In the genomic region with DNA sequence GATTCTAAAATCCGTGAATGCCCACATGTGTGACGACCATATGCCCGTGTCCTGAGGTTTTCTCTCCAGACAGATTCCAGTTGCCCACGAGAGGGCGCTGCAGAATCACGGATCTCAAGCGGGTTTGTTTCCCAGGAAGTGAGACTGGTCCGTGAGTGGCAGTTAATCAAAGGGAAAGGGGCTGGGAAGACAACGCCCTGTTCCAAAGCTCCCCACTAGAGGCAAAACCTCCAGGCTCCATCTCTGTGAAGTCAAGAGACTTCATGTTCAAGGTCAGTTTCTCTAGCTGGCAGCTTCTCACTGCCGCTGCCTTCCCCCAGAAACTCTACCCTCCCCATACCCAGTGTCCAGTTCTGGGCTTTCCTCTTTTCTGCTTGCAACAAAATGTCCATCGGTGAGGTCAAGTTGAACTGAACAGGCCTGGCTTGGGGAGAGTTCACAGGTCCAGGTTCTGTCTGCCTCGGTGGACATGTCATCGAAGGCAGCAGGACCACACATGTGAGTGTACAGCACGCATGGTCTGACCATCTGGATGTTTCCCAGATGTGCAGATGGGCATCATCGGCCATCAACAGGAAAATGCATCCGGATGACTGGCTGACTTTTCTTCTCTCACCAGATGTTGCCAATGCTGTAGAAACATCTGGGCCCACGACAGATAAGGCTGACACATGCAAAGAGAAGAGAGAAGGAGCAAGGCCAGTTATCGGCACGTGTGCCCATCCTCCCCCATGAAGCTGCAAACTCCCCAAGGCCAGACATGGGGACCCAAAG, we compare ENCODE assay signal across 8 cellular contexts. TPM values are rescaled to one million over a fixed set of nuclear protein-coding genes. Genes with fewer than 3 reads are reported as not detected.
DNase-seq lines count a peak whose midpoint lies in the region; ATAC-seq and TF ChIP-seq lines count a peak whose summit lies in the region.

No MANE protein-coding gene starts in this region.

- H3K4me1 ChIP-seq in adrenal gland (replicated peaks in 1 of 2) (peaks cover 0 to 8% of the 10 kb centered on the region in 2 donors), sigmoid colon (peaks cover 0 to 8% (median 2%) of the 10 kb centered on the region in 4 donors)

- peaks cover 4% of the 10 kb centered on the region for H3K36me3 Mint-ChIP-seq in T-helper 17 cell (ENCODE audit: low read depth)

- TF ChIP-seq EP300 in sigmoid colon (IDR thresholded peaks at IDR 0.05) = no peak

- ATAC-seq in T-helper 17 cell (peak; percentile 60), left ventricle myocardium superior (peak; percentile 86), HG02852 (IDR thresholded peaks at IDR 0.05; ENCODE audit: unreplicated experiment) (no peak), HG02642 (IDR thresholded peaks at IDR 0.05; ENCODE audit: poor library complexity, unreplicated experiment) (no peak)

- H3K36me3 ChIP-seq in adrenal gland (replicated peaks in 1 of 2) = no peaks in the 10 kb centered on the region
- no peaks in the 10 kb centered on the region for H3K36me3 ChIP-seq in sigmoid colon

- H3K27ac ChIP-seq in adrenal gland = no peak overlapping the region
- no peak overlapping the region for H3K27ac ChIP-seq in sigmoid colon

- WGBS in adrenal gland, 4 donors = 43 to 74% (median 44%) methylated on average over 8 to 19 of the region's 19 CpGs
- 46% methylated on average over 19 of the region's 19 CpGs for WGBS in sigmoid colon, 2 donors

- no peak overlapping the region for H3K4me3 Mint-ChIP-seq in T-helper 17 cell

- intact Hi-C loops in adrenal gland (cut with DNase I) (loop anchor here (5.0 to 10.0 kb wide), 3 partner anchors 205 to 408 kb away; no protein-coding TSS in a partner anchor), left ventricle myocardium superior (cut with micrococcal nuclease) (loop anchor here (5.0 kb wide), 1 partner anchor 208 kb away; no protein-coding TSS in a partner anchor), sigmoid colon (cut with DNase I) (loop anchor here (1.0 to 2.0 kb wide), 3 partner anchors 166 to 335 kb away; no protein-coding TSS in a partner anchor)

- DNase-seq in GM12864 (ENCODE audit: low read depth) (peak; percentile 27), NCI-H1694 (lab: John Stamatoyannopoulos, UW) (peak; percentile 96), T-helper 17 cell (peak; percentile 52 to 61 (median 57)), adrenal gland (peak; percentile 85 to 97 (median 92)), left ventricle myocardium superior (peak; percentile 93), sigmoid colon (peak; percentile 90)

- H3K9me3 ChIP-seq in T-helper 17 cell (ENCODE audit: control insufficient read depth, low read length, poor library complexity, severe bottlenecking) = no peaks in the 10 kb centered on the region
- H3K9me3 ChIP-seq in adrenal gland (replicated peaks in 1 of 3) = no peaks in the 10 kb centered on the region
- H3K9me3 ChIP-seq in sigmoid colon = no peaks in the 10 kb centered on the region

- H3K4me1 Mint-ChIP-seq in T-helper 17 cell = peaks cover 13% of the 10 kb centered on the region

- TF ChIP-seq CTCF in GM12864 (IDR thresholded peaks at IDR 0.05; ENCODE audit: low read depth, low read length, missing control alignments) (peak; percentile 78), adrenal gland (IDR thresholded peaks at IDR 0.05) (peak; percentile 83 to 98 (median 94)), sigmoid colon (IDR thresholded peaks at IDR 0.05) (peak; percentile 75 to 89 (median 78))

- H3K27me3 Mint-ChIP-seq in T-helper 17 cell = peaks cover 18% of the 10 kb centered on the region

- H3K27ac Mint-ChIP-seq in T-helper 17 cell = peak overlapping the region; percentile 74

- H3K27me3 ChIP-seq in adrenal gland (no peaks in the 10 kb centered on the region), sigmoid colon (peaks cover 0 to 11% (median 0%) of the 10 kb centered on the region in 3 donors)

- H3K4me3 ChIP-seq in GM12864 (ENCODE audit: low read depth, low read length) (no peak overlapping the region), adrenal gland (no peak overlapping the region), sigmoid colon (no peak overlapping the region)

- TF ChIP-seq POLR2A in adrenal gland (IDR thresholded peaks at IDR 0.05) (no peak), sigmoid colon (IDR thresholded peaks at IDR 0.05) (no peak)

RNA-seq across cellular contexts. Expression of gene NOX5, which starts 44.9 kb away (rescaled TPM):
- total RNA-seq in T-helper 17 cell (not detected), adrenal gland (under 1 TPM; 0.06 to 0.84 (median 0.54) TPM), left ventricle myocardium superior (not detected), sigmoid colon (under 1 TPM in 2 of 4 donors, not detected in 2; 0.36 to 0.49 TPM)
- polyA plus RNA-seq in adrenal gland (1 to 10 TPM in 1 of 3 donors, under 1 TPM in 2; 0.29 to 1.4 (median 0.88) TPM), sigmoid colon (under 1 TPM in 1 of 3 donors, not detected in 2; 0.16 TPM)

Comparison
In these comparisons a context has a peak if more than half of its experiments do, and no peak if none do; other contexts are left out.
1. DNase-seq: peak in every context shown above with its lines; median percentile 96 in NCI-H1694; 93 in left ventricle myocardium superior; 92 in adrenal gland; 90 in sigmoid colon; 57 in T-helper 17 cell; 27 in GM12864.
2. ATAC-seq: peak in T-helper 17 cell (single experiment) and left ventricle myocardium superior (single experiment); none in HG02852 (single experiment) and HG02642 (single experiment).
3. Peak in every context shown above with its lines, with median percentiles within 50 percentile points of each other: CTCF ChIP-seq.